ENCODE assay signal across 9 cellular contexts in the genomic region with DNA sequence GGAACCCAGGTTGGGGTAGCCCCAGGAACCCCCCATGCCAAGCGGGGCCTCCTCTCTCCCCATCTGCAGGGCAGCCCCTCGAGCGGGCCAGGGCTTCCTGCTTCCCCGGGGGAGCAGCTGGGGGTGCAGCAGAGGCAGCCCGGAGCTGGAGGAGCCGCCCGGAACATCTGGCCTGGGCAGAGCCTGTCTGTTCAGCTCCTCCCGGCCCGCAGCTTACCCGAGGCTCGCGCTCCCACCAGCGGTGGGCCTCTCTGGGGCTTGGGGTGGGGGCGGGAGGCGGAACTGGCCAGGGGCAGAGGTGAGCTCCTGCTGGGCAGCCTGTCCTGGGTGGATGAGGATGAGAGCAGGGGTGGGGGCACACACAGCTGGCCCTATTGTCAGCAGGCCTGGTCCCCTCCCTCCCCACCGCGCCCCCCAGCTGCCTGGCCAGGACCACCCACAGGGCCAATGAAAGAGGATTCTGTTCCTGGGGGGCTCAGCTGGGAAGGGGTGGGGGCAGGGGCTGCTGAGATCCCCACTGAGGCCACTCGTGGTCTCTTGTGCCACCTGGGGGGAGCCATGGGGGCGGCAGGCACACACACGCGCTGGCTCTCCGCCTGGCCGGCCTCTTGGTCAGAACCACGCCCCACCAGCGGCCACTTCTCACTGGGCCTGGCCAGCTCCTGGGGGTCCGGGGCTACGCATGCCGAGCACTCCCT. TPM values are rescaled to one million over a fixed set of nuclear protein-coding genes. Genes with fewer than 3 reads are reported as not detected.
DNase-seq lines count a peak whose midpoint lies in the region; ATAC-seq and TF ChIP-seq lines count a peak whose summit lies in the region.
"Had no signal": no experiment of that assay in that cellular context is flagged by ENCODE, and none has a peak within 500 bp of the region (broad histone marks: within the 10 kb centered on the region; RNA-seq: fewer than 3 reads in every experiment).

No MANE protein-coding gene starts in this region.

- no peak overlapping the region for H4K5ac ChIP-seq in H9 (ENCODE audit: insufficient read length, low read depth, low read length)

- H3K4me3 ChIP-seq in RWPE2 (ENCODE audit: severe bottlenecking) (no peak overlapping the region), fibroblast of the aortic adventitia (ENCODE audit: low read depth, low read length) (no peak overlapping the region)

- H3K36me3 Mint-ChIP-seq in H9 (ENCODE audit: insufficient read depth in 1 of 3, low read depth in 3 of 3), result no peaks in the 10 kb centered on the region

- no peak overlapping the region for H2AFZ ChIP-seq in H9 (ENCODE audit: low read length)

- no peak overlapping the region for H3K27ac Mint-ChIP-seq in H9

- no peaks in the 10 kb centered on the region for H3K27me3 ChIP-seq in H9 (ENCODE audit: insufficient read depth, low read length)
- H3K27me3 ChIP-seq in RWPE2 (ENCODE audit: insufficient read depth, poor library complexity, severe bottlenecking), result no peaks in the 10 kb centered on the region

- no peak overlapping the region for H2BK120ac ChIP-seq in H9 (ENCODE audit: low read depth, low read length, poor library complexity, severe bottlenecking)

- H3K9me3 ChIP-seq in H9 (ENCODE audit: control insufficient read depth, low read depth, low read length) (no peaks in the 10 kb centered on the region), RWPE2 (ENCODE audit: severe bottlenecking) (no peaks in the 10 kb centered on the region)

- H2BK5ac ChIP-seq in H9 (ENCODE audit: insufficient read length, low read length), result no peak overlapping the region

- H3K36me3 ChIP-seq in RWPE2 (ENCODE audit: low read depth), result no peaks in the 10 kb centered on the region

- H3K4me1 ChIP-seq in H9 (ENCODE audit: insufficient read depth, low read length) (no peaks in the 10 kb centered on the region), RWPE2 (ENCODE audit: insufficient read depth, poor library complexity, severe bottlenecking) (peaks cover 7% of the 10 kb centered on the region)

- DNase-seq in H9 (no peak), RWPE2 (ENCODE audit: low spot score) (no peak), fibroblast of the aortic adventitia (ENCODE audit: low read depth) (peak; percentile 55), superior temporal gyrus (ENCODE audit: extremely low spot score) (peak; percentile 30), cerebellar nuclear complex (lab: John Stamatoyannopoulos, UW) (no peak), GDM1 (lab: John Stamatoyannopoulos, UW) (no peak)
- DNase-seq: activated CD4-positive, alpha-beta T cell treated with anti-CD3 and anti-CD28 coated beads for 48 hours had no signal

- no peak overlapping the region for H3K4ac ChIP-seq in H9 (ENCODE audit: low read depth, low read length)

- H3K23ac ChIP-seq in H9 (ENCODE audit: insufficient read length, low read depth, low read length), result no peak overlapping the region

- H4K91ac ChIP-seq in H9 (ENCODE audit: insufficient read length, low read depth, low read length), result no peak overlapping the region

- H3K18ac ChIP-seq in H9 (ENCODE audit: insufficient read length, low read depth, low read length), result no peak overlapping the region

- ATAC-seq in RWPE2 (ENCODE audit: low read depth) (peak; percentile 47), HG03045 (IDR thresholded peaks at IDR 0.05; ENCODE audit: unreplicated experiment) (no peak), HG03571 (IDR thresholded peaks at IDR 0.05; ENCODE audit: unreplicated experiment) (no peak)

- H2AK5ac ChIP-seq in H9 (ENCODE audit: insufficient read length, low read length), result no peak overlapping the region

- H3K4me1 Mint-ChIP-seq in H9, result peaks cover 0 to 9% of the 10 kb centered on the region in 2 experiments; a peak in 2 of 4 replicates

- H2BK12ac ChIP-seq in H9 (ENCODE audit: insufficient read length, low read depth, low read length), result no peak overlapping the region

- no peak overlapping the region for H2BK15ac ChIP-seq in H9 (ENCODE audit: low read depth, low read length)

- H3K79me2 ChIP-seq in H9 (ENCODE audit: insufficient read depth, low read length), result no peaks in the 10 kb centered on the region

- H3K14ac ChIP-seq in H9 (ENCODE audit: insufficient read depth, low read length), result no peak overlapping the region

- H3K4me2 ChIP-seq in H9 (ENCODE audit: insufficient read depth, insufficient read length, low read length), result no peak overlapping the region

- H4K8ac ChIP-seq in H9 (replicated peaks; ENCODE audit: insufficient read length, low read depth, low read length), result no peak overlapping the region

- H3K27ac ChIP-seq in H9 (ENCODE audit: insufficient read length, low read depth, low read length) (no peak overlapping the region), RWPE2 (ENCODE audit: poor library complexity, severe bottlenecking) (no peak overlapping the region)

- H4K20me1 ChIP-seq in H9 (ENCODE audit: control insufficient read depth, insufficient read depth, insufficient read length), result peaks cover 4% of the 10 kb centered on the region

- H3K23me2 ChIP-seq in H9 (ENCODE audit: insufficient read length, low read depth, low read length, poor library complexity, severe bottlenecking), result no peaks in the 10 kb centered on the region

- no peaks in the 10 kb centered on the region for H3K79me1 ChIP-seq in H9 (ENCODE audit: insufficient read depth, low read depth, low read length, poor library complexity, severe bottlenecking)

- no CpG with 5 or more reads among the region's 28 CpGs for WGBS in H9 (ENCODE audit: extremely low coverage, insufficient read length, low lambda C conversion rate)

- no peaks in the 10 kb centered on the region for H3K9me3 Mint-ChIP-seq in H9

- no peak overlapping the region for H3K56ac ChIP-seq in H9 (ENCODE audit: insufficient read length, low read depth, low read length)

- H3K27me3 Mint-ChIP-seq in H9 (ENCODE audit: low read depth), result no peaks in the 10 kb centered on the region; the same call in none of the 2 replicates

- no peak overlapping the region for H3K4me3 Mint-ChIP-seq in H9

- H3K9ac ChIP-seq in H9 (ENCODE audit: extremely low read depth, insufficient read length, low read length), result no peak overlapping the region

- H2BK20ac ChIP-seq in H9 (ENCODE audit: low read depth, low read length, poor library complexity, severe bottlenecking), result no peak overlapping the region

- no peak overlapping the region for H3T11ph ChIP-seq in H9 (ENCODE audit: low read length)

- peak; percentile 25; the same call in 2 of the 3 replicates for TF ChIP-seq CTCF in H9 (conservative IDR thresholded peaks at IDR 0.05)
- peak; percentile 15 for TF ChIP-seq CTCF in RWPE2 (IDR thresholded peaks at IDR 0.05; ENCODE audit: poor library complexity, severe bottlenecking)
- peak; percentile 35 for TF ChIP-seq CTCF in fibroblast of the aortic adventitia (IDR thresholded peaks at IDR 0.05; ENCODE audit: insufficient read depth, low read length)

RNA-seq across cellular contexts. Expression of a gene that starts 34.7 kb away (rescaled TPM):
- total RNA-seq in H9 (2021) (1.7 and 3.1 TPM in 2 replicates), fibroblast of the aortic adventitia (ENCODE audit: low replicate concordance) (11.7 and 14.3 TPM in 2 replicates)

Comparison
In these comparisons a context has a peak if more than half of its experiments do, and no peak if none do; other contexts are left out.
1. DNase-seq: peak in fibroblast of the aortic adventitia (single experiment) and superior temporal gyrus (single experiment); none in H9 (single experiment), RWPE2 (single experiment), cerebellar nuclear complex (0 of 2) and GDM1 (single experiment).
2. Peak in every context shown above with its lines, with median percentiles within 50 percentile points of each other: CTCF ChIP-seq.